Comparison of ENCODE assay signal across 8 cellular contexts in genomic region chr14:104816678-104816945, GRCh38. TPM values are rescaled to one million over a fixed set of nuclear protein-coding genes. Genes with fewer than 3 reads are reported as not detected.
DNase-seq lines count a peak whose midpoint lies in the region; ATAC-seq and TF ChIP-seq lines count a peak whose summit lies in the region.

No MANE protein-coding gene starts in this region.

- peaks cover 8 to 30% (median 24%) of the 10 kb centered on the region in 4 donors for H3K4me1 Mint-ChIP-seq in naive thymus-derived CD8-positive, alpha-beta T cell

- H3K27me3 Mint-ChIP-seq in naive thymus-derived CD8-positive, alpha-beta T cell = no peaks in the 10 kb centered on the region

- no peaks in the 10 kb centered on the region for H3K36me3 ChIP-seq in BJ (ENCODE audit: control insufficient read depth, insufficient read depth, low read length)
- H3K36me3 ChIP-seq in HUES64 (ENCODE audit: insufficient read depth, low read length) = no peaks in the 10 kb centered on the region

- H3K4me3 ChIP-seq in BJ (ENCODE audit: low read depth, low read length) (peak overlapping the region; percentile 63), HUES64 (ENCODE audit: low read length) (peak overlapping the region; percentile 76), choroid plexus epithelial cell (ENCODE audit: low read depth, low read length) (peak overlapping the region; percentile 92)

- H3K27me3 ChIP-seq in BJ (ENCODE audit: control insufficient read depth, insufficient read depth, low read length) (no peaks in the 10 kb centered on the region), HUES64 (ENCODE audit: insufficient read depth, low read length) (peaks cover 7% of the 10 kb centered on the region)

- POLR2A ChIA-PET in BJ (lab: Charles Lee) = no interaction called here
- POLR2A ChIA-PET in naive thymus-derived CD8-positive, alpha-beta T cell (lab: Charles Lee) = no interaction called here

- peak overlapping the region; percentile 86 to 94 (median 92) for H3K4me3 Mint-ChIP-seq in naive thymus-derived CD8-positive, alpha-beta T cell

- TF ChIP-seq CTCF in BJ (IDR thresholded peaks at IDR 0.05; ENCODE audit: insufficient read depth, low read depth, low read length) (no peak), choroid plexus epithelial cell (conservative IDR thresholded peaks at IDR 0.05; ENCODE audit: low read depth, low read length) (no peak), GM10266 (IDR thresholded peaks at IDR 0.05; ENCODE audit: control insufficient read depth, insufficient read depth, low read depth, missing control alignments) (no peak)

- WGBS in HUES64 = 20% methylated on average over 9 of the region's 9 CpGs

- H3K9me3 Mint-ChIP-seq in naive thymus-derived CD8-positive, alpha-beta T cell = no peaks in the 10 kb centered on the region

- no peaks in the 10 kb centered on the region for H3K4me1 ChIP-seq in HUES64 (ENCODE audit: insufficient read depth, low read length)

- CTCF ChIA-PET in BJ (lab: Yijun Ruan, JAX) = interaction anchor here (1.1 kb wide), 1 partner anchor 93 kb away, joined by 3 read pairs; no protein-coding TSS in a partner anchor

- H3K27ac Mint-ChIP-seq in naive thymus-derived CD8-positive, alpha-beta T cell = peak overlapping the region; percentile 88 to 98 (median 94)

- ATAC-seq in naive thymus-derived CD8-positive, alpha-beta T cell = no peak
- no peak for ATAC-seq in HG03520 (IDR thresholded peaks at IDR 0.05; ENCODE audit: unreplicated experiment)

- no peaks in the 10 kb centered on the region for H3K36me3 Mint-ChIP-seq in naive thymus-derived CD8-positive, alpha-beta T cell

- H3K9me3 ChIP-seq in HUES64 (ENCODE audit: insufficient read depth, low read depth, low read length) = no peaks in the 10 kb centered on the region

- H3K27ac ChIP-seq in HUES64 (ENCODE audit: low read depth, low read length) = no peak overlapping the region; the same call in 1 of the 2 replicates

- DNase-seq in BJ (ENCODE audit: low read depth) (no peak), choroid plexus epithelial cell (ENCODE audit: low read depth) (no peak), dedifferentiated amniotic fluid mesenchymal stem cell (ENCODE audit: extremely low spot score) (no peak), NCI-H446 treated with DMSO at 0.1 percent for 48 hours (lab: John Stamatoyannopoulos, UW) (no peak), GM10266 (ENCODE audit: extremely low spot score) (no peak)
- DNase-seq in naive thymus-derived CD8-positive, alpha-beta T cell = no peak

- peak overlapping the region; percentile 86 for H3K9ac ChIP-seq in HUES64 (ENCODE audit: low read depth, low read length)

RNA-seq across cellular contexts. Expression of gene ZBTB42, which starts 15.7 kb away (rescaled TPM):
- polyA plus RNA-seq in BJ (2011; rRNA removed) = 1.9 and 2.7 TPM in 2 replicates
- polyA minus RNA-seq in BJ (2011; rRNA and poly(A)+ RNA removed) = 2.0 and 3.7 TPM in 2 replicates
- polyA plus RNA-seq in HUES64 (2013, experiment 1 of 2) = 1.9 TPM
- polyA plus RNA-seq in HUES64 (2013, experiment 2 of 2) = 2.3 TPM
- total RNA-seq in naive thymus-derived CD8-positive, alpha-beta T cell = 1 to 10 TPM; 8.6 to 9.6 TPM
- polyA plus RNA-seq in naive thymus-derived CD8-positive, alpha-beta T cell = 1 to 10 TPM; 1.0 to 1.8 (median 1.6) TPM

RNA-seq across cellular contexts. Expression of gene AKT1, which starts 21.1 kb away (rescaled TPM):
- polyA plus RNA-seq in BJ (2011; rRNA removed) = 152 and 226 TPM in 2 replicates
- 161 and 254 TPM in 2 replicates for polyA minus RNA-seq in BJ (2011; rRNA and poly(A)+ RNA removed)
- 42.6 TPM for polyA plus RNA-seq in HUES64 (2013, experiment 1 of 2)
- polyA plus RNA-seq in HUES64 (2013, experiment 2 of 2) = 50.8 TPM
- 10 to 100 TPM; 88.9 to 95.7 TPM for total RNA-seq in naive thymus-derived CD8-positive, alpha-beta T cell
- 10 to 100 TPM in 2 of 3 donors, 1 to 10 TPM in 1; 8.9 to 33.4 (median 23.1) TPM for polyA plus RNA-seq in naive thymus-derived CD8-positive, alpha-beta T cell

RNA-seq across cellular contexts. Expression of gene CEP170B, which starts 48.5 kb away (rescaled TPM):
- polyA plus RNA-seq in BJ (2011; rRNA removed) = 5.4 and 8.0 TPM in 2 replicates
- 4.3 and 5.4 TPM in 2 replicates for polyA minus RNA-seq in BJ (2011; rRNA and poly(A)+ RNA removed)
- polyA plus RNA-seq in HUES64 (2013, experiment 1 of 2) = 12.0 TPM
- polyA plus RNA-seq in HUES64 (2013, experiment 2 of 2) = 11.1 TPM
- 1 to 10 TPM; 4.6 to 4.8 TPM for total RNA-seq in naive thymus-derived CD8-positive, alpha-beta T cell
- under 1 TPM in 2 of 3 donors, not detected in 1; 0.03 to 0.05 TPM for polyA plus RNA-seq in naive thymus-derived CD8-positive, alpha-beta T cell
